25 cellular contexts compared by ENCODE assay signal in genomic region chr2:234816056-234816455, GRCh38.
"Had no signal": no experiment of that assay in that cellular context is flagged by ENCODE, and none has a peak within 500 bp of the region (broad histone marks: within the 10 kb centered on the region; RNA-seq: fewer than 3 reads in every experiment).

No MANE protein-coding gene starts in this region.

- H3K9ac ChIP-seq: parathyroid adenoma had no signal

- H3K36me3 ChIP-seq: gastrocnemius medialis, left ventricle myocardium inferior, tibial artery had no signal

- H3K27ac Mint-ChIP-seq: activated CD8-positive, alpha-beta memory T cell treated with anti-CD3 and anti-CD28 coated beads, Interleukin-2, amount 10 ng/mL, durations not matched to agents 7 days and 5 days; activated CD8-positive, alpha-beta T cell treated with anti-CD3 and anti-CD28 coated beads for 36 hours; activated naive CD4-positive, alpha-beta T cell treated with anti-CD3 and anti-CD28 coated beads, Interleukin-2, amount 50 U/mL, for 24 hours; activated T-helper 1 cell treated with anti-CD3 and anti-CD28 coated beads, Interleukin-12 subunit alpha, Interleukin-12 subunit beta, Interleukin-2, Interleukin-4 antibody, amounts not matched to agents 30 ng/mL and 10 ng/mL and 1 ng/mL, durations not matched to agents 14 hours and 24 hours and 36 hours; dendritic cell treated with granulocyte-macrophage colony-stimulating factor and Interleukin-4, amounts not matched to agents 40 ng/mL and 50 ng/mL, for 4 days; stimulated activated naive CD8-positive, alpha-beta T cell treated with anti-CD3 and anti-CD28 coated beads, Interleukin-15, Interleukin-2, amounts not matched to agents 100 ng/mL and 50 ng/mL, for 24 hours had no signal

- H3K36me3 Mint-ChIP-seq: activated CD8-positive, alpha-beta memory T cell treated with anti-CD3 and anti-CD28 coated beads, Interleukin-2, amount 10 ng/mL, durations not matched to agents 7 days and 5 days; activated naive CD4-positive, alpha-beta T cell treated with anti-CD3 and anti-CD28 coated beads, Interleukin-2, amount 50 U/mL, for 24 hours had no signal

- H3K4me1 Mint-ChIP-seq: activated CD8-positive, alpha-beta memory T cell treated with anti-CD3 and anti-CD28 coated beads, Interleukin-2, amount 10 ng/mL, durations not matched to agents 7 days and 5 days; activated naive CD4-positive, alpha-beta T cell treated with anti-CD3 and anti-CD28 coated beads, Interleukin-2, amount 50 U/mL, for 24 hours had no signal

- ATAC-seq: activated CD8-positive, alpha-beta memory T cell treated with anti-CD3 and anti-CD28 coated beads, Interleukin-2, amount 10 ng/mL, durations not matched to agents 7 days and 5 days; activated CD8-positive, alpha-beta T cell treated with anti-CD3 and anti-CD28 coated beads for 36 hours; body of pancreas; gastrocnemius medialis; right cardiac atrium had no signal

- H3K27ac ChIP-seq: body of pancreas, gastrocnemius medialis, left ventricle myocardium inferior, parathyroid adenoma, skin epidermis, tibial artery had no signal

- FAIRE-seq: endometrium had no signal

- H3K4me3 ChIP-seq: body of pancreas, gastrocnemius medialis, left ventricle myocardium inferior, skin epidermis, tibial artery had no signal

- H3K4me3 Mint-ChIP-seq: activated CD8-positive, alpha-beta memory T cell treated with anti-CD3 and anti-CD28 coated beads, Interleukin-2, amount 10 ng/mL, durations not matched to agents 7 days and 5 days; activated CD8-positive, alpha-beta T cell treated with anti-CD3 and anti-CD28 coated beads for 36 hours; activated naive CD4-positive, alpha-beta T cell treated with anti-CD3 and anti-CD28 coated beads, Interleukin-2, amount 50 U/mL, for 24 hours; activated T-helper 1 cell treated with anti-CD3 and anti-CD28 coated beads, Interleukin-12 subunit alpha, Interleukin-12 subunit beta, Interleukin-2, Interleukin-4 antibody, amounts not matched to agents 30 ng/mL and 10 ng/mL and 1 ng/mL, durations not matched to agents 14 hours and 24 hours and 36 hours; dendritic cell treated with granulocyte-macrophage colony-stimulating factor and Interleukin-4, amounts not matched to agents 40 ng/mL and 50 ng/mL, for 4 days; stimulated activated naive CD8-positive, alpha-beta T cell treated with anti-CD3 and anti-CD28 coated beads, Interleukin-15, Interleukin-2, amounts not matched to agents 100 ng/mL and 50 ng/mL, for 24 hours had no signal

- DNase-seq: activated CD4-positive, alpha-beta T cell treated with anti-CD3 and anti-CD28 coated beads for 48 hours; activated CD8-positive, alpha-beta memory T cell treated with anti-CD3 and anti-CD28 coated beads, Interleukin-2, amount 10 ng/mL, durations not matched to agents 7 days and 5 days; activated CD8-positive, alpha-beta T cell treated with anti-CD3 and anti-CD28 coated beads for 36 hours; activated gamma-delta T cell treated with Interleukin-2 at 50 U/mL for 16 hours; anterior cingulate cortex; body of pancreas; caudate nucleus; effector CD4-positive, alpha-beta T cell; erythroblast; gastrocnemius medialis; head of caudate nucleus; hypothalamus; left ventricle myocardium inferior; mammary epithelial cell; right cardiac atrium; stimulated activated CD4-positive, alpha-beta T cell treated with anti-CD3 and anti-CD28 coated beads, Interleukin-1b, Interleukin-23, amount 100 ng/mL, for 48 hours; substantia nigra; tibial artery had no signal

- H3K4me1 ChIP-seq: body of pancreas, gastrocnemius medialis, parathyroid adenoma, tibial artery had no signal

- H3K79me2 ChIP-seq: parathyroid adenoma had no signal

- H3K9me3 Mint-ChIP-seq: activated CD8-positive, alpha-beta T cell treated with anti-CD3 and anti-CD28 coated beads for 36 hours; activated naive CD4-positive, alpha-beta T cell treated with anti-CD3 and anti-CD28 coated beads, Interleukin-2, amount 50 U/mL, for 24 hours; activated T-helper 1 cell treated with anti-CD3 and anti-CD28 coated beads, Interleukin-12 subunit alpha, Interleukin-12 subunit beta, Interleukin-2, Interleukin-4 antibody, amounts not matched to agents 30 ng/mL and 10 ng/mL and 1 ng/mL, durations not matched to agents 14 hours and 24 hours and 36 hours; dendritic cell treated with granulocyte-macrophage colony-stimulating factor and Interleukin-4, amounts not matched to agents 40 ng/mL and 50 ng/mL, for 4 days; stimulated activated naive CD8-positive, alpha-beta T cell treated with anti-CD3 and anti-CD28 coated beads, Interleukin-15, Interleukin-2, amounts not matched to agents 100 ng/mL and 50 ng/mL, for 24 hours had no signal

- H3K9me3 ChIP-seq: body of pancreas, gastrocnemius medialis, left ventricle myocardium inferior, tibial artery had no signal

- H3K27me3 ChIP-seq: body of pancreas, gastrocnemius medialis had no signal
